ENCODE assay signal across 8 cellular contexts in genomic region chr2:175180701-175181103, GRCh38. TPM values are rescaled to one million over a fixed set of nuclear protein-coding genes. Genes with fewer than 3 reads are reported as not detected.
DNase-seq lines count a peak whose midpoint lies in the region; ATAC-seq, FAIRE-seq and TF ChIP-seq lines count a peak whose summit lies in the region.

No MANE protein-coding gene starts in this region.

- WGBS in H1 (ENCODE audit: extremely low coverage in 1 of 2, insufficient coverage in 1 of 2, insufficient read length in 1 of 2, insufficient replicate concordance in 2 of 2, low coverage in 1 of 2, low lambda C conversion rate in 2 of 2, missing lambda C conversion rate in 1 of 2), 2 experiments = 7% methylated on average over 10 of the region's 10 CpGs; no CpG with 5 or more reads in 1 of the 2 experiments

- H3K27ac ChIP-seq in H1 (ENCODE audit: low read depth, low read length) = no peak overlapping the region

- H3K14ac ChIP-seq in H1 (ENCODE audit: insufficient read length) = no peak overlapping the region

- no peak for TF ChIP-seq EP300 in H1 (IDR thresholded peaks at IDR 0.05; ENCODE audit: borderline replicate concordance in 1 of 2, low read depth in 2 of 2, low read length in 2 of 2)

- no peak overlapping the region for H2BK120ac ChIP-seq in H1 (replicated peaks; ENCODE audit: low read depth, low read length)

- H3K9me3 ChIP-seq in H1 (ENCODE audit: insufficient read depth in 2 of 2, low read depth in 1 of 2, low read length in 1 of 2) = no peaks in the 10 kb centered on the region

- H3K27me3 ChIP-seq in H1 (replicated peaks in 1 of 4; ENCODE audit: control insufficient read depth in 3 of 4, extremely low read depth in 1 of 4, insufficient read depth in 3 of 4, low read length in 3 of 4) = no peaks in the 10 kb centered on the region

- peaks cover 0 to 21% of the 10 kb centered on the region in 2 experiments; a peak in 2 of 4 replicates for H3K79me2 ChIP-seq in H1 (ENCODE audit: control insufficient read depth in 1 of 2, insufficient read depth in 2 of 2, low read length in 2 of 2)

- ATAC-seq in GM18502 (IDR thresholded peaks at IDR 0.05; ENCODE audit: poor library complexity, unreplicated experiment) = peak; percentile 66

- CTCF ChIA-PET in H1 (lab: Charles Lee; ENCODE audit: partially characterized antibody) = interaction anchor here (1.0 to 1.5 kb wide), 2 partner anchors 7 to 20 kb away, joined by 3 read pairs; no protein-coding TSS in a partner anchor

- H3K79me1 ChIP-seq in H1 (ENCODE audit: low read depth, low read length) = peaks cover 2% of the 10 kb centered on the region; the same call in 1 of the 2 replicates

- peak overlapping the region; percentile 68 for H2BK5ac ChIP-seq in H1 (ENCODE audit: low read depth, low read length)

- H3K56ac ChIP-seq in H1 (replicated peaks; ENCODE audit: insufficient read length, low read depth, low read length) = no peak overlapping the region

- H3K4me2 ChIP-seq in H1 (ENCODE audit: insufficient read depth in 1 of 2, low read depth in 2 of 2, low read length in 2 of 2) = peak overlapping the region; percentile 89 to 90

- H3K4me1 ChIP-seq in H1 (replicated peaks in 1 of 4; ENCODE audit: control insufficient read depth in 3 of 4, insufficient read depth in 4 of 4, low read length in 3 of 4) = no peaks in the 10 kb centered on the region; a peak in 1 of 7 replicates

- no peak for TF ChIP-seq CTCF in HFF-Myc (IDR thresholded peaks at IDR 0.05; ENCODE audit: low read depth, low read length, missing control alignments)
- TF ChIP-seq CTCF in H1 (IDR thresholded peaks at IDR 0.05; ENCODE audit: control extremely low read depth in 1 of 3, insufficient read depth in 1 of 3, low read depth in 1 of 3, low read length in 3 of 3) = no peak

- POLR2A ChIA-PET in H1 (lab: Charles Lee; ENCODE audit: partially characterized antibody) = interaction anchor here (1.5 kb wide), 1 partner anchor 9 kb away, joined by 5 read pairs; no protein-coding TSS in a partner anchor

- 0 out of 2 replicates have a peak overlapping the region, but pooled peaks have one; percentile 22 for H4K8ac ChIP-seq in H1 (ENCODE audit: extremely low read depth, insufficient read depth, low read length)

- H3K23me2 ChIP-seq in H1 (ENCODE audit: low read depth, low read length) = no peaks in the 10 kb centered on the region

- no peak for TF ChIP-seq POLR2A in H1 (IDR thresholded peaks at IDR 0.05; ENCODE audit: control extremely low read depth in 1 of 2, low read depth in 2 of 2, low read length in 2 of 2)

- H3K9ac ChIP-seq in H1 (replicated peaks in 1 of 4; ENCODE audit: extremely low read depth in 1 of 4, low read depth in 3 of 4, low read length in 3 of 4) = peak overlapping the region; percentile 62 to 90 (median 87)

- H3K23ac ChIP-seq in H1 (ENCODE audit: insufficient read length) = no peak overlapping the region

- no peak overlapping the region; the same call in 1 of the 2 replicates for H2AFZ ChIP-seq in H1 (ENCODE audit: low read length)

- peak overlapping the region; percentile 27 for H3K4ac ChIP-seq in H1 (replicated peaks; ENCODE audit: insufficient read length, low read depth, low read length)

- H3K18ac ChIP-seq in H1 (ENCODE audit: extremely low read depth, low read length) = no peak overlapping the region; the same call in 1 of the 2 replicates

- no peak overlapping the region for H2BK20ac ChIP-seq in H1 (ENCODE audit: low read length)

- no peak overlapping the region for H4K5ac ChIP-seq in H1 (ENCODE audit: insufficient read length, low read depth, low read length)

- H2BK15ac ChIP-seq in H1 (ENCODE audit: low read length) = no peak overlapping the region

- peaks cover 0 to 3% of the 10 kb centered on the region in 2 experiments for H4K20me1 ChIP-seq in H1 (replicated peaks in 1 of 2; ENCODE audit: control insufficient read depth in 1 of 2, insufficient read depth in 2 of 2, low read length in 2 of 2)

- H3K4me3 ChIP-seq in HFF-Myc (replicated peaks; ENCODE audit: low read depth, low read length) (peak overlapping the region; percentile 93), H1 (ENCODE audit: extremely low read depth in 1 of 4, insufficient read depth in 2 of 4, low read depth in 3 of 4, low read length in 4 of 4) (peak overlapping the region; percentile 90 to 98 (median 94))

- H2BK12ac ChIP-seq in H1 (ENCODE audit: low read depth, low read length) = no peak overlapping the region

- H3K36me3 ChIP-seq in H1 (ENCODE audit: control insufficient read depth in 2 of 4, insufficient read depth in 4 of 4, low read length in 3 of 4) = peaks cover 8 to 44% (median 26%) of the 10 kb centered on the region in 4 experiments

- no peak overlapping the region for H4K91ac ChIP-seq in H1 (replicated peaks; ENCODE audit: insufficient read length, low read length)

- no peak for DNase-seq in HFF-Myc (ENCODE audit: extremely low read depth, low read depth)
- DNase-seq in NAMALWA (ENCODE audit: low spot score) = peak; percentile 66
- DNase-seq in activated CD4-positive, alpha-beta T cell treated with anti-CD3 and anti-CD28 coated beads, Interleukin-2, amount 50 U/mL, for 1 hour = peak; percentile 26
- DNase-seq in H1 (ENCODE audit: low read depth in 1 of 2, low spot score in 2 of 2) = no peak
- DNase-seq in midbrain (lab: John Stamatoyannopoulos, UW) = peak; percentile 28
- DNase-seq in stimulated activated CD8-positive, alpha-beta memory T cell treated with anti-CD3 and anti-CD28 coated beads, Interleukin-7, amount 100 ng/mL, for 4 hours (ENCODE audit: low read depth in 2 of 2) = peak; percentile 30 to 52
- no peak for DNase-seq in SHP77 (lab: John Stamatoyannopoulos, UW)

- TF ChIP-seq RAD21 in H1 (IDR thresholded peaks at IDR 0.05 in 1 of 2, conservative IDR thresholded peaks at IDR 0.05 in 1 of 2; ENCODE audit: low read depth in 2 of 2, low read length in 2 of 2) = no peak

- FAIRE-seq in H1 (lab: Jason Lieb, UNC) = no peak

- 0 out of 2 replicates have a peak overlapping the region, but pooled peaks have one; percentile 19 for H2AK5ac ChIP-seq in H1 (ENCODE audit: low read depth, low read length)

TF ChIP-seq in H1, 55 proteins besides CTCF, POLR2A, EP300 and RAD21:
- TF ChIP-seq TBP (IDR thresholded peaks at IDR 0.05; ENCODE audit: low read depth, low read length) = 0 out of 2 replicates have a peak, but pooled peaks have one; percentile 9
- TF ChIP-seq SP4 (IDR thresholded peaks at IDR 0.05; ENCODE audit: low read length) = no peak
- TF ChIP-seq EGR1 (IDR thresholded peaks at IDR 0.05; ENCODE audit: borderline replicate concordance, low read depth, low read length) = peak; percentile 35; the same call in 1 of the 2 replicates

RNA-seq across cellular contexts. Expression of gene ATP5MC3, which starts 0.8 kb away (rescaled TPM):
- total RNA-seq in H1 (2021; fragmentation: NEBNext Ultra II Directional; extraction: Animal tissue kit (Norgen Biotek cat#: 25700)) = 320 and 327 TPM in 2 replicates
- polyA plus RNA-seq in H1 (2011; rRNA removed) = 500 and 856 TPM in 2 replicates
- 561 TPM for polyA plus RNA-seq in H1 (2011; cell fraction: cytosol; rRNA removed)
- polyA plus RNA-seq in H1 (2011; cell fraction: nucleus; rRNA removed) = 153 TPM
- polyA plus RNA-seq in H1 (2012, experiment 1 of 2) = 400 to 492 TPM (median 430 TPM) in 4 replicates
- polyA plus RNA-seq in H1 (2012, experiment 2 of 2) = 488 TPM
- 358 TPM for polyA plus RNA-seq in H1 (2013, experiment 1 of 2)
- 374 TPM for polyA plus RNA-seq in H1 (2013, experiment 2 of 2)
- 187 and 206 TPM in 2 replicates for polyA minus RNA-seq in H1 (2011; rRNA and poly(A)+ RNA removed)
- 113 TPM for polyA minus RNA-seq in H1 (2011; cell fraction: cytosol; rRNA and poly(A)+ RNA removed)
- 89.8 TPM for polyA minus RNA-seq in H1 (2011; cell fraction: nucleus; rRNA and poly(A)+ RNA removed)

RNA-seq across cellular contexts. Expression of gene ATF2, which starts 12.7 kb away (rescaled TPM):
- 43.1 and 46.5 TPM in 2 replicates for total RNA-seq in H1 (2021; fragmentation: NEBNext Ultra II Directional; extraction: Animal tissue kit (Norgen Biotek cat#: 25700))
- 17.5 and 31.2 TPM in 2 replicates for polyA plus RNA-seq in H1 (2011; rRNA removed)
- polyA plus RNA-seq in H1 (2011; cell fraction: cytosol; rRNA removed) = 24.1 TPM
- polyA plus RNA-seq in H1 (2011; cell fraction: nucleus; rRNA removed) = 29.7 TPM
- 18.9 to 32.9 TPM (median 24.9 TPM) in 4 replicates for polyA plus RNA-seq in H1 (2012, experiment 1 of 2)
- polyA plus RNA-seq in H1 (2012, experiment 2 of 2) = 1.3 TPM
- 21.0 TPM for polyA plus RNA-seq in H1 (2013, experiment 1 of 2)
- polyA plus RNA-seq in H1 (2013, experiment 2 of 2) = 21.7 TPM
- 123 and 172 TPM in 2 replicates for polyA minus RNA-seq in H1 (2011; rRNA and poly(A)+ RNA removed)
- polyA minus RNA-seq in H1 (2011; cell fraction: cytosol; rRNA and poly(A)+ RNA removed) = 41.2 TPM
- 149 TPM for polyA minus RNA-seq in H1 (2011; cell fraction: nucleus; rRNA and poly(A)+ RNA removed)

Comparison
In these comparisons a context has a peak if more than half of its experiments do, and no peak if none do; other contexts are left out.
1. DNase-seq: peak in NAMALWA (single experiment), activated CD4-positive, alpha-beta T cell treated with anti-CD3 and anti-CD28 coated beads, Interleukin-2, amount 50 U/mL, for 1 hour (single experiment), midbrain (single experiment) and stimulated activated CD8-positive, alpha-beta memory T cell treated with anti-CD3 and anti-CD28 coated beads, Interleukin-7, amount 100 ng/mL, for 4 hours (2 of 2); none in HFF-Myc (single experiment), H1 (0 of 2) and SHP77 (0 of 2).